Comparison of ENCODE assay signal across 10 cellular contexts in the genomic region with DNA sequence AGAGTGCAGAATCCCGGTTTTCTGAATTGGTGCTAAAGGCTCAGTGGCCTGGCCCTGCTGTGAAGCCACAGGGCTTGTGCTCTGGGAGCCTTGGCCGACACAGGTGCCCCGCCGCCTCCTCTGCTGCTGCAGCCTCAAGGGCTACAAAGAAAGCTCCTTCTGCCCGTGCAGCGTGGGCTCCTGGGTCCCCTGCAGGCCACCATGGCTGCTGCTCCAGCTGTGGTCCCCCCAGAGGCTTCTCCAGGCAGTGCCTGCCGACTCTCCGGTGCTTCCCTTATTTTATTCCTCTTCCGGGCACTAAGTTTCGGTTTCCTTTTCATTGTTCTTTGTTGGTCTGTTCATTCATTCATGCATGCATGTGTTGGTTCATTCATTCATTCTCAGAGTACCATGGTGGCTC. TPM values are rescaled to one million over a fixed set of nuclear protein-coding genes. Genes with fewer than 3 reads are reported as not detected.
DNase-seq lines count a peak whose midpoint lies in the region; ATAC-seq and TF ChIP-seq lines count a peak whose summit lies in the region.
"Had no signal": no experiment of that assay in that cellular context is flagged by ENCODE, and none has a peak within 500 bp of the region (broad histone marks: within the 10 kb centered on the region; RNA-seq: fewer than 3 reads in every experiment).

No MANE protein-coding gene starts in this region.

- peaks cover 7% of the 10 kb centered on the region for H3K36me3 Mint-ChIP-seq in activated CD8-positive, alpha-beta T cell treated with anti-CD3 and anti-CD28 coated beads, Interleukin-2, amount 10 ng/mL, durations not matched to agents 7 days and 5 days (ENCODE audit: low read depth)
- H3K36me3 Mint-ChIP-seq in activated CD8-positive, alpha-beta T cell treated with anti-CD3 and anti-CD28 coated beads for 36 hours (ENCODE audit: low read depth), result no peaks in the 10 kb centered on the region
- H3K36me3 Mint-ChIP-seq in stimulated activated effector memory CD8-positive, alpha-beta T cell treated with anti-CD3 and anti-CD28 coated beads, Interleukin-12 subunit alpha, Interleukin-12 subunit beta, amount 100 ng/mL, for 72 hours, result no peaks in the 10 kb centered on the region

- TF ChIP-seq CTCF in activated CD8-positive, alpha-beta T cell treated with anti-CD3 and anti-CD28 coated beads for 36 hours (IDR thresholded peaks at IDR 0.05), result no peak
- TF ChIP-seq CTCF in colonic mucosa (IDR thresholded peaks at IDR 0.05), result no peak

- no peaks in the 10 kb centered on the region for H3K9me3 Mint-ChIP-seq in activated CD8-positive, alpha-beta T cell treated with anti-CD3 and anti-CD28 coated beads, Interleukin-2, amount 10 ng/mL, durations not matched to agents 7 days and 5 days (ENCODE audit: insufficient read depth)
- no peaks in the 10 kb centered on the region for H3K9me3 Mint-ChIP-seq in activated CD8-positive, alpha-beta T cell treated with anti-CD3 and anti-CD28 coated beads for 36 hours
- no peaks in the 10 kb centered on the region for H3K9me3 Mint-ChIP-seq in stimulated activated effector memory CD8-positive, alpha-beta T cell treated with anti-CD3 and anti-CD28 coated beads, Interleukin-12 subunit alpha, Interleukin-12 subunit beta, amount 100 ng/mL, for 72 hours

- no peak overlapping the region for H3K4me3 ChIP-seq in colonic mucosa
- H3K4me3 ChIP-seq: coronary artery, lung had no signal

- no peak overlapping the region for H3K4me3 Mint-ChIP-seq in activated CD8-positive, alpha-beta T cell treated with anti-CD3 and anti-CD28 coated beads, Interleukin-2, amount 10 ng/mL, durations not matched to agents 7 days and 5 days
- no peak overlapping the region for H3K4me3 Mint-ChIP-seq in activated CD8-positive, alpha-beta T cell treated with anti-CD3 and anti-CD28 coated beads for 36 hours
- peak overlapping the region; percentile 25 for H3K4me3 Mint-ChIP-seq in stimulated activated effector memory CD8-positive, alpha-beta T cell treated with anti-CD3 and anti-CD28 coated beads, Interleukin-12 subunit alpha, Interleukin-12 subunit beta, amount 100 ng/mL, for 72 hours

- peak overlapping the region; percentile 14 to 56 for H3K9ac ChIP-seq in colonic mucosa (ENCODE audit: low read depth in 2 of 2, low read length in 2 of 2)

- CTCF ChIA-PET in activated CD8-positive, alpha-beta T cell treated with anti-CD3 and anti-CD28 coated beads, Interleukin-2, amount 10 ng/mL, durations not matched to agents 7 days and 5 days (lab: Charles Lee), result no interaction called here
- CTCF ChIA-PET in activated CD8-positive, alpha-beta T cell treated with anti-CD3 and anti-CD28 coated beads for 36 hours (lab: Charles Lee), result no interaction called here

- no peaks in the 10 kb centered on the region for H3K27me3 ChIP-seq in colonic mucosa

- H3K27ac Mint-ChIP-seq in activated CD8-positive, alpha-beta T cell treated with anti-CD3 and anti-CD28 coated beads, Interleukin-2, amount 10 ng/mL, durations not matched to agents 7 days and 5 days, result peak overlapping the region; percentile 60
- H3K27ac Mint-ChIP-seq in activated CD8-positive, alpha-beta T cell treated with anti-CD3 and anti-CD28 coated beads for 36 hours, result no peak overlapping the region
- peak overlapping the region; percentile 65 for H3K27ac Mint-ChIP-seq in stimulated activated effector memory CD8-positive, alpha-beta T cell treated with anti-CD3 and anti-CD28 coated beads, Interleukin-12 subunit alpha, Interleukin-12 subunit beta, amount 100 ng/mL, for 72 hours

- DNase-seq in activated CD8-positive, alpha-beta T cell treated with anti-CD3 and anti-CD28 coated beads, Interleukin-2, amount 10 ng/mL, durations not matched to agents 7 days and 5 days, result no peak
- DNase-seq in activated CD8-positive, alpha-beta T cell treated with anti-CD3 and anti-CD28 coated beads for 36 hours, result no peak
- DNase-seq in colonic mucosa, result no peak
- no peak for DNase-seq in stimulated activated effector memory CD8-positive, alpha-beta T cell treated with anti-CD3 and anti-CD28 coated beads, Interleukin-12 subunit alpha, Interleukin-12 subunit beta, amount 100 ng/mL, for 72 hours (ENCODE audit: low spot score in 2 of 2)
- no peak for DNase-seq in RKO (ENCODE audit: low spot score)

- POLR2A ChIA-PET in activated CD8-positive, alpha-beta T cell treated with anti-CD3 and anti-CD28 coated beads, Interleukin-2, amount 10 ng/mL, durations not matched to agents 7 days and 5 days (lab: Charles Lee), result no interaction called here
- POLR2A ChIA-PET in activated CD8-positive, alpha-beta T cell treated with anti-CD3 and anti-CD28 coated beads for 36 hours (lab: Charles Lee), result no interaction called here

- peaks cover 9% of the 10 kb centered on the region for H3K4me1 ChIP-seq in colonic mucosa

- H3K9me3 ChIP-seq in colonic mucosa, result no peaks in the 10 kb centered on the region

- no peaks in the 10 kb centered on the region for H3K36me3 ChIP-seq in colonic mucosa

- H3K27ac ChIP-seq in colonic mucosa, result no peak overlapping the region

- H3K27me3 Mint-ChIP-seq in activated CD8-positive, alpha-beta T cell treated with anti-CD3 and anti-CD28 coated beads, Interleukin-2, amount 10 ng/mL, durations not matched to agents 7 days and 5 days (ENCODE audit: low read depth), result no peaks in the 10 kb centered on the region
- H3K27me3 Mint-ChIP-seq in activated CD8-positive, alpha-beta T cell treated with anti-CD3 and anti-CD28 coated beads for 36 hours, result no peaks in the 10 kb centered on the region

- peak; percentile 16 for ATAC-seq in activated CD8-positive, alpha-beta T cell treated with anti-CD3 and anti-CD28 coated beads, Interleukin-2, amount 10 ng/mL, durations not matched to agents 7 days and 5 days
- no peak for ATAC-seq in activated CD8-positive, alpha-beta T cell treated with anti-CD3 and anti-CD28 coated beads for 36 hours
- peak; percentile 37 for ATAC-seq in HG03354 (IDR thresholded peaks at IDR 0.05; ENCODE audit: poor library complexity, severe bottlenecking, unreplicated experiment)
- no peak for ATAC-seq in stimulated activated effector memory CD8-positive, alpha-beta T cell treated with anti-CD3 and anti-CD28 coated beads, Interleukin-12 subunit alpha, Interleukin-12 subunit beta, amount 100 ng/mL, for 72 hours
- no peak for ATAC-seq in GM21381 (IDR thresholded peaks at IDR 0.05; ENCODE audit: unreplicated experiment)
- ATAC-seq in HG03460 (IDR thresholded peaks at IDR 0.05; ENCODE audit: unreplicated experiment), result no peak

- intact Hi-C loops in activated CD8-positive, alpha-beta T cell treated with anti-CD3 and anti-CD28 coated beads for 36 hours (cut with micrococcal nuclease), result no loop called here
- intact Hi-C loops in colonic mucosa (cut with DNase I), result no loop called here

- H3K4me1 Mint-ChIP-seq in activated CD8-positive, alpha-beta T cell treated with anti-CD3 and anti-CD28 coated beads, Interleukin-2, amount 10 ng/mL, durations not matched to agents 7 days and 5 days (ENCODE audit: low read depth), result peaks cover 39% of the 10 kb centered on the region
- H3K4me1 Mint-ChIP-seq in activated CD8-positive, alpha-beta T cell treated with anti-CD3 and anti-CD28 coated beads for 36 hours (ENCODE audit: low read depth), result peaks cover 31% of the 10 kb centered on the region
- H3K4me1 Mint-ChIP-seq in stimulated activated effector memory CD8-positive, alpha-beta T cell treated with anti-CD3 and anti-CD28 coated beads, Interleukin-12 subunit alpha, Interleukin-12 subunit beta, amount 100 ng/mL, for 72 hours, result peaks cover 69% of the 10 kb centered on the region

RNA-seq across cellular contexts. Expression of gene CMIP, which starts 53.1 kb away (rescaled TPM):
- 10 to 100 TPM; 62.5 to 70.4 TPM for total RNA-seq in activated CD8-positive, alpha-beta T cell treated with anti-CD3 and anti-CD28 coated beads, Interleukin-2, amount 10 ng/mL, durations not matched to agents 7 days and 5 days
- total RNA-seq in activated CD8-positive, alpha-beta T cell treated with anti-CD3 and anti-CD28 coated beads for 36 hours, result 10 to 100 TPM; 37.6 to 38.5 TPM
- total RNA-seq in colonic mucosa, result 100 to 1,000 TPM in 1 of 2 donors, 10 to 100 TPM in 1; 83.4 to 107 TPM

Comparison
In these comparisons a context has a peak if more than half of its experiments do, and no peak if none do; other contexts are left out.
1. ATAC-seq: peak in activated CD8-positive, alpha-beta T cell treated with anti-CD3 and anti-CD28 coated beads, Interleukin-2, amount 10 ng/mL, durations not matched to agents 7 days and 5 days (single experiment) and HG03354 (single experiment); none in activated CD8-positive, alpha-beta T cell treated with anti-CD3 and anti-CD28 coated beads for 36 hours (single experiment), stimulated activated effector memory CD8-positive, alpha-beta T cell treated with anti-CD3 and anti-CD28 coated beads, Interleukin-12 subunit alpha, Interleukin-12 subunit beta, amount 100 ng/mL, for 72 hours (single experiment), GM21381 (single experiment) and HG03460 (single experiment).